ENCODE assay signal across 11 cellular contexts in genomic region chr3:39937874-39938273, GRCh38.
DNase-seq lines count a peak whose midpoint lies in the region; ATAC-seq and FAIRE-seq lines count a peak whose summit lies in the region.
"Had no signal": no experiment of that assay in that cellular context is flagged by ENCODE, and none has a peak within 500 bp of the region (broad histone marks: within the 10 kb centered on the region; RNA-seq: fewer than 3 reads in every experiment).

No MANE protein-coding gene starts in this region.

- no peak for DNase-seq in NCI-H1436 (lab: John Stamatoyannopoulos, UW)
- no peak for DNase-seq in NCI-H1694 treated with DMSO at 0.1 percent for 48 hours (lab: John Stamatoyannopoulos, UW)
- DNase-seq in dedifferentiated amniotic fluid mesenchymal stem cell (ENCODE audit: extremely low spot score), result no peak
- DNase-seq: activated CD4-positive, alpha-beta T cell treated with anti-CD3 and anti-CD28 coated beads for 36 hours; T-cell had no signal

- ATAC-seq in GM18520 (IDR thresholded peaks at IDR 0.05; ENCODE audit: unreplicated experiment) (peak; percentile 62), GM21367 (IDR thresholded peaks at IDR 0.05; ENCODE audit: unreplicated experiment) (peak; percentile 62), HG03521 (IDR thresholded peaks at IDR 0.05; ENCODE audit: unreplicated experiment) (peak; percentile 48), GM21717 (IDR thresholded peaks at IDR 0.05; ENCODE audit: unreplicated experiment) (no peak)
- ATAC-seq: activated CD4-positive, alpha-beta T cell treated with anti-CD3 and anti-CD28 coated beads for 36 hours; T-cell had no signal

- peak; percentile 53 for FAIRE-seq in islet of Langerhans (lab: Jason Lieb, UNC)
- FAIRE-seq: endometrium had no signal
